Comparison of ENCODE assay signal across 2 cellular contexts in the genomic region with DNA sequence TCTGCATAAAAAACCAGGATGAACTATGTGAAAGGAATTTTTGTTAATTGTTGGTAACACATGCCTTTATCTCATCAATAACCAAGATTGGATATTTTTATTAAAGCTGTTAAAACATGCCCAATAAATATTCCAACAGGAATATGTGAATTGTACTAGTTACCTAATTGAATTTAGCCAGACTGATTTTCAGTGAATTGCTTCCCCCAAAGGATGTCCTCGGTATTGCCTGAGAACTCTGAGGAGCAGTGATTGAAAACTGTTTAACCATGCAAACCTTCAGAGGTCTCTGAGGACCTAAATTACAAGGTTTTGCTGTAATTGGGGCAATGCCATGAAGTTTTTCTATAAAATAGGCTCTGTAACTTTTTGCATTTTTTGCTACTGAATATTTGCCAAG.
TF ChIP-seq lines count a peak whose summit lies in the region.

No MANE protein-coding gene starts in this region.

TF ChIP-seq in SK-N-SH, 30 proteins besides CTCF, POLR2A, EP300 and RAD21 (continued from another document):
- TF ChIP-seq MEF2A (IDR thresholded peaks at IDR 0.05; ENCODE audit: borderline replicate concordance, low read depth) = no peak
- no peak for TF ChIP-seq GATA2 (CRISPR knock-in tag; IDR thresholded peaks at IDR 0.05)
- TF ChIP-seq JUND (IDR thresholded peaks at IDR 0.05) = no peak
- TF ChIP-seq MXI1 (IDR thresholded peaks at IDR 0.05; ENCODE audit: low read depth, low read length) = no peak
- TF ChIP-seq GABPA (IDR thresholded peaks at IDR 0.05; ENCODE audit: low read depth) = no peak
- TF ChIP-seq, protein P1, sequence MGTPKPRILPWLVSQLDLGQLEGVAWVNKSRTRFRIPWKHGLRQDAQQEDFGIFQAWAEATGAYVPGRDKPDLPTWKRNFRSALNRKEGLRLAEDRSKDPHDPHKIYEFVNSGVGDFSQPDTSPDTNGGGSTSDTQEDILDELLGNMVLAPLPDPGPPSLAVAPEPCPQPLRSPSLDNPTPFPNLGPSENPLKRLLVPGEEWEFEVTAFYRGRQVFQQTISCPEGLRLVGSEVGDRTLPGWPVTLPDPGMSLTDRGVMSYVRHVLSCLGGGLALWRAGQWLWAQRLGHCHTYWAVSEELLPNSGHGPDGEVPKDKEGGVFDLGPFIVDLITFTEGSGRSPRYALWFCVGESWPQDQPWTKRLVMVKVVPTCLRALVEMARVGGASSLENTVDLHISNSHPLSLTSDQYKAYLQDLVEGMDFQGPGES (IDR thresholded peaks at IDR 0.05; ENCODE audit: low read depth, low read length) = no peak
- no peak for TF ChIP-seq YY1 (IDR thresholded peaks at IDR 0.05; ENCODE audit: low read depth)
- TF ChIP-seq, protein P2, sequence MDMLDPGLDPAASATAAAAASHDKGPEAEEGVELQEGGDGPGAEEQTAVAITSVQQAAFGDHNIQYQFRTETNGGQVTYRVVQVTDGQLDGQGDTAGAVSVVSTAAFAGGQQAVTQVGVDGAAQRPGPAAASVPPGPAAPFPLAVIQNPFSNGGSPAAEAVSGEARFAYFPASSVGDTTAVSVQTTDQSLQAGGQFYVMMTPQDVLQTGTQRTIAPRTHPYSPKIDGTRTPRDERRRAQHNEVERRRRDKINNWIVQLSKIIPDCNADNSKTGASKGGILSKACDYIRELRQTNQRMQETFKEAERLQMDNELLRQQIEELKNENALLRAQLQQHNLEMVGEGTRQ (IDR thresholded peaks at IDR 0.05; ENCODE audit: borderline replicate concordance, low read depth, low read length) = no peak
- no peak for TF ChIP-seq EZH2phosphoT487 (IDR thresholded peaks at IDR 0.05; ENCODE audit: borderline replicate concordance, low read depth)
- no peak for TF ChIP-seq TAF1 (IDR thresholded peaks at IDR 0.05; ENCODE audit: borderline replicate concordance, low read depth, low read length)
- TF ChIP-seq FOXJ3 (CRISPR knock-in tag; IDR thresholded peaks at IDR 0.05) = no peak
- TF ChIP-seq, protein P3, sequence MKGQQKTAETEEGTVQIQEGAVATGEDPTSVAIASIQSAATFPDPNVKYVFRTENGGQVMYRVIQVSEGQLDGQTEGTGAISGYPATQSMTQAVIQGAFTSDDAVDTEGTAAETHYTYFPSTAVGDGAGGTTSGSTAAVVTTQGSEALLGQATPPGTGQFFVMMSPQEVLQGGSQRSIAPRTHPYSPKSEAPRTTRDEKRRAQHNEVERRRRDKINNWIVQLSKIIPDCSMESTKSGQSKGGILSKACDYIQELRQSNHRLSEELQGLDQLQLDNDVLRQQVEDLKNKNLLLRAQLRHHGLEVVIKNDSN (IDR thresholded peaks at IDR 0.05; ENCODE audit: borderline replicate concordance, low read depth) = no peak
- no peak for TF ChIP-seq ELF1 (IDR thresholded peaks at IDR 0.05)
- TF ChIP-seq, protein P4, sequence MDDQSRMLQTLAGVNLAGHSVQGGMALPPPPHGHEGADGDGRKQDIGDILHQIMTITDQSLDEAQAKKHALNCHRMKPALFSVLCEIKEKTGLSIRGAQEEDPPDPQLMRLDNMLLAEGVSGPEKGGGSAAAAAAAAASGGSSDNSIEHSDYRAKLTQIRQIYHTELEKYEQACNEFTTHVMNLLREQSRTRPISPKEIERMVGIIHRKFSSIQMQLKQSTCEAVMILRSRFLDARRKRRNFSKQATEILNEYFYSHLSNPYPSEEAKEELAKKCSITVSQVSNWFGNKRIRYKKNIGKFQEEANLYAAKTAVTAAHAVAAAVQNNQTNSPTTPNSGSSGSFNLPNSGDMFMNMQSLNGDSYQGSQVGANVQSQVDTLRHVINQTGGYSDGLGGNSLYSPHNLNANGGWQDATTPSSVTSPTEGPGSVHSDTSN (IDR thresholded peaks at IDR 0.05) = no peak
- TF ChIP-seq, protein P5, sequence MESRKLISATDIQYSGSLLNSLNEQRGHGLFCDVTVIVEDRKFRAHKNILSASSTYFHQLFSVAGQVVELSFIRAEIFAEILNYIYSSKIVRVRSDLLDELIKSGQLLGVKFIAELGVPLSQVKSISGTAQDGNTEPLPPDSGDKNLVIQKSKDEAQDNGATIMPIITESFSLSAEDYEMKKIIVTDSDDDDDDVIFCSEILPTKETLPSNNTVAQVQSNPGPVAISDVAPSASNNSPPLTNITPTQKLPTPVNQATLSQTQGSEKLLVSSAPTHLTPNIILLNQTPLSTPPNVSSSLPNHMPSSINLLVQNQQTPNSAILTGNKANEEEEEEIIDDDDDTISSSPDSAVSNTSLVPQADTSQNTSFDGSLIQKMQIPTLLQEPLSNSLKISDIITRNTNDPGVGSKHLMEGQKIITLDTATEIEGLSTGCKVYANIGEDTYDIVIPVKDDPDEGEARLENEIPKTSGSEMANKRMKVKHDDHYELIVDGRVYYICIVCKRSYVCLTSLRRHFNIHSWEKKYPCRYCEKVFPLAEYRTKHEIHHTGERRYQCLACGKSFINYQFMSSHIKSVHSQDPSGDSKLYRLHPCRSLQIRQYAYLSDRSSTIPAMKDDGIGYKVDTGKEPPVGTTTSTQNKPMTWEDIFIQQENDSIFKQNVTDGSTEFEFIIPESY (IDR thresholded peaks at IDR 0.05; ENCODE audit: borderline replicate concordance, low read depth) = no peak
- no peak for TF ChIP-seq CHD2 (IDR thresholded peaks at IDR 0.05; ENCODE audit: low read length, partially characterized antibody)
TF ChIP-seq in SK-N-SH: peak in this region for 0.

TF ChIP-seq in SK-N-SH treated with all-trans-retinoic acid at 6 μM for 48 hours, 23 proteins besides CTCF, POLR2A, EP300 and RAD21:
- TF ChIP-seq, protein P6, sequence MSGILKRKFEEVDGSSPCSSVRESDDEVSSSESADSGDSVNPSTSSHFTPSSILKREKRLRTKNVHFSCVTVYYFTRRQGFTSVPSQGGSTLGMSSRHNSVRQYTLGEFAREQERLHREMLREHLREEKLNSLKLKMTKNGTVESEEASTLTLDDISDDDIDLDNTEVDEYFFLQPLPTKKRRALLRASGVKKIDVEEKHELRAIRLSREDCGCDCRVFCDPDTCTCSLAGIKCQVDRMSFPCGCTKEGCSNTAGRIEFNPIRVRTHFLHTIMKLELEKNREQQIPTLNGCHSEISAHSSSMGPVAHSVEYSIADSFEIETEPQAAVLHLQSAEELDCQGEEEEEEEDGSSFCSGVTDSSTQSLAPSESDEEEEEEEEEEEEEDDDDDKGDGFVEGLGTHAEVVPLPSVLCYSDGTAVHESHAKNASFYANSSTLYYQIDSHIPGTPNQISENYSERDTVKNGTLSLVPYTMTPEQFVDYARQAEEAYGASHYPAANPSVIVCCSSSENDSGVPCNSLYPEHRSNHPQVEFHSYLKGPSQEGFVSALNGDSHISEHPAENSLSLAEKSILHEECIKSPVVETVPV (CRISPR knock-in tag; IDR thresholded peaks at IDR 0.05) = no peak
- TF ChIP-seq, protein P7, sequence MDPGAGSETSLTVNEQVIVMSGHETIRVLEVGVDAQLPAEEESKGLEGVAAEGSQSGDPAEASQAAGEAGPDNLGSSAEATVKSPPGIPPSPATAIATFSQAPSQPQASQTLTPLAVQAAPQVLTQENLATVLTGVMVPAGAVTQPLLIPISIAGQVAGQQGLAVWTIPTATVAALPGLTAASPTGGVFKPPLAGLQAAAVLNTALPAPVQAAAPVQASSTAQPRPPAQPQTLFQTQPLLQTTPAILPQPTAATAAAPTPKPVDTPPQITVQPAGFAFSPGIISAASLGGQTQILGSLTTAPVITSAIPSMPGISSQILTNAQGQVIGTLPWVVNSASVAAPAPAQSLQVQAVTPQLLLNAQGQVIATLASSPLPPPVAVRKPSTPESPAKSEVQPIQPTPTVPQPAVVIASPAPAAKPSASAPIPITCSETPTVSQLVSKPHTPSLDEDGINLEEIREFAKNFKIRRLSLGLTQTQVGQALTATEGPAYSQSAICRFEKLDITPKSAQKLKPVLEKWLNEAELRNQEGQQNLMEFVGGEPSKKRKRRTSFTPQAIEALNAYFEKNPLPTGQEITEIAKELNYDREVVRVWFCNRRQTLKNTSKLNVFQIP (CRISPR knock-in tag; IDR thresholded peaks at IDR 0.05; ENCODE audit: borderline replicate concordance, low read depth) = no peak
- TF ChIP-seq BACH2 (CRISPR knock-in tag; IDR thresholded peaks at IDR 0.05; ENCODE audit: borderline replicate concordance) = no peak
- TF ChIP-seq CSDC2 (CRISPR knock-in tag; IDR thresholded peaks at IDR 0.05) = no peak
- TF ChIP-seq GLIS3 (CRISPR knock-in tag; IDR thresholded peaks at IDR 0.05) = no peak
- TF ChIP-seq RARB (CRISPR knock-in tag; IDR thresholded peaks at IDR 0.05) = no peak
- no peak for TF ChIP-seq ZC3H10 (CRISPR knock-in tag; IDR thresholded peaks at IDR 0.05)
- TF ChIP-seq TCF4 (CRISPR knock-in tag; IDR thresholded peaks at IDR 0.05; ENCODE audit: borderline replicate concordance) = no peak
- no peak for TF ChIP-seq ZFP3 (CRISPR knock-in tag; IDR thresholded peaks at IDR 0.05)
- no peak for TF ChIP-seq ZNF565 (CRISPR knock-in tag; conservative IDR thresholded peaks at IDR 0.05; ENCODE audit: low read depth)
- no peak for TF ChIP-seq ZNF70 (CRISPR knock-in tag; IDR thresholded peaks at IDR 0.05)
- no peak for TF ChIP-seq PPARA (CRISPR knock-in tag; IDR thresholded peaks at IDR 0.05; ENCODE audit: borderline replicate concordance)
